Comparison of ENCODE assay signal across 32 cellular contexts in genomic region chr17:34203018-34203646, GRCh38. TPM values are rescaled to one million over a fixed set of nuclear protein-coding genes. Genes with fewer than 3 reads are reported as not detected.
"Had no signal": no experiment of that assay in that cellular context is flagged by ENCODE, and none has a peak within 500 bp of the region (broad histone marks: within the 10 kb centered on the region; RNA-seq: fewer than 3 reads in every experiment).

No MANE protein-coding gene starts in this region.

- ATAC-seq: activated CD4-positive, CD25-positive, alpha-beta regulatory T cell treated with anti-CD3 and anti-CD28 coated beads, Interleukin-2, amount 50 U/mL, for 24 hours; activated CD8-positive, alpha-beta T cell treated with anti-CD3 and anti-CD28 coated beads for 36 hours; activated naive CD4-positive, alpha-beta T cell treated with anti-CD3 and anti-CD28 coated beads, Interleukin-2, amount 50 U/mL, for 72 hours; T-helper 17 cell had no signal

- DNase-seq: activated B cell treated with CpG ODN at 0.5 μM for 24 hours; activated CD4-positive, alpha-beta T cell treated with anti-CD3 and anti-CD28 coated beads for 48 hours; activated CD4-positive, alpha-beta T cell treated with anti-CD3 and anti-CD28 coated beads, Interleukin-2, amount 50 U/mL, for 1 hour; activated CD4-positive, alpha-beta T cell treated with anti-CD3 and anti-CD28 coated beads, Interleukin-2, amount 50 U/mL, for 48 hours; activated CD8-positive, alpha-beta memory T cell treated with anti-CD3 and anti-CD28 coated beads for 24 hours; activated CD8-positive, alpha-beta T cell treated with anti-CD3 and anti-CD28 coated beads for 36 hours; activated effector memory CD4-positive, alpha-beta T cell treated with anti-CD3 and anti-CD28 coated beads, Interleukin-2, amount 50 U/mL, for 16 hours; activated naive CD4-positive, alpha-beta T cell treated with anti-CD3 and anti-CD28 coated beads, Interleukin-2, amount 10 ng/mL, durations not matched to agents 7 days and 5 days; activated naive CD8-positive, alpha-beta T cell treated with anti-CD3 and anti-CD28 coated beads, Interleukin-2, amount 10 ng/mL, durations not matched to agents 7 days and 5 days; activated T-cell treated with anti-CD3 and anti-CD28 coated beads, Interleukin-2, amount 50 U/mL, for 48 hours; brain microvascular endothelial cell; caudate nucleus; cortex of kidney; effector CD8-positive, alpha-beta T cell; esophagus squamous epithelium; foreskin fibroblast; glutamatergic neuron; heart right ventricle; T-helper 1 cell; T-helper 17 cell; T1000; WERI-Rb-1 had no signal

- H3K36me3 ChIP-seq: brain microvascular endothelial cell, esophagus squamous epithelium, heart right ventricle, WERI-Rb-1 had no signal

- FAIRE-seq: astrocyte, colon, endometrium, endothelial cell of umbilical vein, frontal cortex had no signal

- H3K27ac ChIP-seq: brain microvascular endothelial cell, epithelial cell of prostate, esophagus squamous epithelium, WERI-Rb-1 had no signal

- H3K27me3 ChIP-seq: brain microvascular endothelial cell had no signal

- H3K4me3 ChIP-seq: esophagus squamous epithelium, heart right ventricle had no signal

RNA-seq across cellular contexts. Expression of gene CCL2, which starts 52.0 kb away (rescaled TPM):
- total RNA-seq: activated CD8-positive, alpha-beta T cell treated with anti-CD3 and anti-CD28 coated beads for 36 hours; activated naive CD4-positive, alpha-beta T cell treated with anti-CD3 and anti-CD28 coated beads, Interleukin-2, amount 50 U/mL, for 72 hours; activated T-helper 2 cell treated with anti-CD3 and anti-CD28 coated beads, Interferon-gamma antibody, Interleukin-2, Interleukin-4, amounts not matched to agents 10 μg/mL and 5 μg/mL and 100 μg/mL, durations not matched to agents 14 hours and 24 hours and 36 hours; bronchial epithelial cell; T-helper 17 cell had no signal
